Comparison of ENCODE assay signal across 13 cellular contexts in genomic region chr17:82101301-82101715, GRCh38. TPM values are rescaled to one million over a fixed set of nuclear protein-coding genes. Genes with fewer than 3 reads are reported as not detected.
A peak's percentile ranks its signal among the peaks of the same experiment; 100 is the strongest.
DNase-seq lines count a peak whose midpoint lies in the region; ATAC-seq and TF ChIP-seq lines count a peak whose summit lies in the region.
"Had no signal": no experiment of that assay in that cellular context is flagged by ENCODE, and none has a peak within 500 bp of the region (broad histone marks: within the 10 kb centered on the region; RNA-seq: fewer than 3 reads in every experiment).

No MANE protein-coding gene starts in this region.

- H3K27me3 ChIP-seq in CD4-positive, alpha-beta T cell (ENCODE audit: control insufficient read depth, insufficient read depth, low read length), result no peaks in the 10 kb centered on the region
- H3K27me3 ChIP-seq in HCT116 (ENCODE audit: insufficient read depth, low read length) (no peaks in the 10 kb centered on the region), foreskin keratinocyte (no peaks in the 10 kb centered on the region), H7 (ENCODE audit: control insufficient read depth, insufficient read depth, low read length) (no peaks in the 10 kb centered on the region)
- H3K27me3 ChIP-seq: SJSA1 had no signal

- H3K9me2 ChIP-seq in HCT116 (ENCODE audit: insufficient read depth), result no peaks in the 10 kb centered on the region

- H3K36me3 Mint-ChIP-seq in CD4-positive, alpha-beta T cell (ENCODE audit: low read depth), result peaks cover 10% of the 10 kb centered on the region
- H3K36me3 Mint-ChIP-seq in progenitor cell of endocrine pancreas (ENCODE audit: insufficient read depth) (peaks cover 2% of the 10 kb centered on the region), immature natural killer cell (no peaks in the 10 kb centered on the region)

- peaks cover 37% of the 10 kb centered on the region for H3K79me2 ChIP-seq in HCT116 (ENCODE audit: insufficient read depth, low read length)

- H3K4me2 ChIP-seq in HCT116 (ENCODE audit: low read length), result no peak overlapping the region

- H4K20me1 ChIP-seq in HCT116 (ENCODE audit: insufficient read depth), result no peaks in the 10 kb centered on the region; the same call in 1 of the 2 replicates

- H3K36me3 ChIP-seq in HCT116 (ENCODE audit: control insufficient read depth in 1 of 2, insufficient read depth in 2 of 2, low read length in 2 of 2) (peaks cover 0 to 21% of the 10 kb centered on the region in 2 experiments; a peak in 1 of 4 replicates), H7 (replicated peaks; ENCODE audit: control insufficient read depth, insufficient read depth, low read length) (no peaks in the 10 kb centered on the region; the same call in 1 of the 2 replicates)

- RAD21 ChIA-PET in HCT116 (lab: Charles Lee; ENCODE audit: low non-redundant PET in 1 of 2, low total read pairs in 2 of 2, uncharacterized antibody in 2 of 2, unreplicated experiment in 2 of 2), result no interaction called here

- TF ChIP-seq RAD21 in HCT116 (IDR thresholded peaks at IDR 0.05; ENCODE audit: low read depth), result no peak

- no peak overlapping the region for H3K4me3 ChIP-seq in HCT116 (replicated peaks in 1 of 2; ENCODE audit: low read depth in 1 of 2, low read length in 2 of 2)
- no peak overlapping the region for H3K4me3 ChIP-seq in H7 (ENCODE audit: insufficient read depth, low read depth, low read length)
- H3K4me3 ChIP-seq: SJSA1 had no signal

- H3K4me1 Mint-ChIP-seq in CD4-positive, alpha-beta T cell (ENCODE audit: low read depth), result peaks cover 10% of the 10 kb centered on the region
- peaks cover 25% of the 10 kb centered on the region for H3K4me1 Mint-ChIP-seq in progenitor cell of endocrine pancreas (ENCODE audit: low read depth)
- peaks cover 5 to 15% of the 10 kb centered on the region in 2 donors for H3K4me1 Mint-ChIP-seq in immature natural killer cell

- H3K9ac ChIP-seq in HCT116 (ENCODE audit: low read length), result 0 out of 2 replicates have a peak overlapping the region, but pooled peaks have one; percentile 9

- peak overlapping the region; percentile 80 for H3K27ac Mint-ChIP-seq in CD4-positive, alpha-beta T cell
- H3K27ac Mint-ChIP-seq in progenitor cell of endocrine pancreas (peak overlapping the region; percentile 69), immature natural killer cell (no peak overlapping the region)
- H3K27ac Mint-ChIP-seq: HFFc6 had no signal

- BruUV-seq in HCT116 (replicated peaks; lab: Mats Ljungman, UMichigan), result no TSS peak

- peak overlapping the region; percentile 63 for H3K4me3 Mint-ChIP-seq in CD4-positive, alpha-beta T cell
- no peak overlapping the region for H3K4me3 Mint-ChIP-seq in progenitor cell of endocrine pancreas (ENCODE audit: low read depth)
- H3K4me3 Mint-ChIP-seq in immature natural killer cell, result no peak overlapping the region
- H3K4me3 Mint-ChIP-seq: HFFc6 had no signal

- no peak for TF ChIP-seq CTCF in CD4-positive, alpha-beta T cell (IDR thresholded peaks at IDR 0.05)
- TF ChIP-seq CTCF in HCT116 (IDR thresholded peaks at IDR 0.05 in 2 of 3, conservative IDR thresholded peaks at IDR 0.05 in 1 of 3; ENCODE audit: borderline replicate concordance in 1 of 3, insufficient read depth in 1 of 3, low read depth in 2 of 3, low read length in 2 of 3), result no peak
- no peak for TF ChIP-seq CTCF in progenitor cell of endocrine pancreas (IDR thresholded peaks at IDR 0.05; ENCODE audit: unreplicated experiment)
- no peak for TF ChIP-seq CTCF in foreskin keratinocyte (conservative IDR thresholded peaks at IDR 0.05)

- POLR2A ChIA-PET in CD4-positive, alpha-beta T cell (lab: Charles Lee), result interaction anchor here (1.4 kb wide), 1 partner anchor 25 kb away, joined by 5 read pairs; no protein-coding TSS in a partner anchor
- POLR2A ChIA-PET in HCT116 (lab: Charles Lee), result no interaction called here

- DNase-seq in CD4-positive, alpha-beta T cell, result peak in 1 of 10 experiments; percentile 5
- DNase-seq in HCT116 (ENCODE audit: low read depth, low spot score) (no peak), cerebellar cortex (ENCODE audit: low spot score) (peak; percentile 81), progenitor cell of endocrine pancreas (ENCODE audit: low spot score, unreplicated experiment) (no peak), foreskin keratinocyte (no peak), H7 (no peak), NCI-H526 (lab: John Stamatoyannopoulos, UW) (no peak), immature natural killer cell (no peak)
- DNase-seq: activated CD4-positive, alpha-beta T cell treated with anti-CD3 and anti-CD28 coated beads for 1 hour; activated gamma-delta T cell; HFFc6; NCI-H510A had no signal

- no peak overlapping the region for H2AFZ ChIP-seq in HCT116 (ENCODE audit: low read depth, low read length, poor library complexity, severe bottlenecking)

- intact Hi-C loops in CD4-positive, alpha-beta T cell (cut with DNase I, micrococcal nuclease), result no loop called here
- intact Hi-C loops in HCT116 (cut with micrococcal nuclease), result no loop called here

- H3K27me3 Mint-ChIP-seq in CD4-positive, alpha-beta T cell, result no peaks in the 10 kb centered on the region
- H3K27me3 Mint-ChIP-seq in progenitor cell of endocrine pancreas, result no peaks in the 10 kb centered on the region
- H3K27me3 Mint-ChIP-seq in immature natural killer cell (ENCODE audit: low read depth in 3 of 3), result peaks cover 0 to 8% (median 0%) of the 10 kb centered on the region in 3 donors

- no peaks in the 10 kb centered on the region for H3K9me3 ChIP-seq in CD4-positive, alpha-beta T cell (ENCODE audit: control insufficient read depth, low read length)
- H3K9me3 ChIP-seq in HCT116 (ENCODE audit: control insufficient read depth in 1 of 2, insufficient read depth in 1 of 2, low read depth in 1 of 2, low read length in 2 of 2), result no peaks in the 10 kb centered on the region

- TF ChIP-seq POLR2A in HCT116 (IDR thresholded peaks at IDR 0.05; ENCODE audit: borderline replicate concordance, extremely low read depth, insufficient read depth, insufficient read length), result no peak

- ATAC-seq in CD4-positive, alpha-beta T cell (ENCODE audit: poor library complexity), result no peak
- ATAC-seq in HCT116 (no peak), foreskin keratinocyte (no peak)

- no peaks in the 10 kb centered on the region for H3K9me3 Mint-ChIP-seq in CD4-positive, alpha-beta T cell
- no peaks in the 10 kb centered on the region for H3K9me3 Mint-ChIP-seq in progenitor cell of endocrine pancreas (ENCODE audit: low read depth)
- H3K9me3 Mint-ChIP-seq in immature natural killer cell, result no peaks in the 10 kb centered on the region
- H3K9me3 Mint-ChIP-seq: HFFc6 had no signal

- no peak overlapping the region for H3K27ac ChIP-seq in CD4-positive, alpha-beta T cell (ENCODE audit: low read depth, low read length)
- H3K27ac ChIP-seq in HCT116 (ENCODE audit: low read depth, low read length) (peak overlapping the region; percentile 99; the same call in 1 of the 2 replicates), foreskin keratinocyte (no peak overlapping the region)
- H3K27ac ChIP-seq: SJSA1 had no signal

- H3K4me1 ChIP-seq in HCT116 (ENCODE audit: control insufficient read depth in 1 of 2, insufficient read depth in 2 of 2, low read length in 2 of 2), result peaks cover 37 to 66% of the 10 kb centered on the region in 2 experiments
- peaks cover 12% of the 10 kb centered on the region for H3K4me1 ChIP-seq in foreskin keratinocyte

- CTCF ChIA-PET in CD4-positive, alpha-beta T cell (lab: Charles Lee), result no interaction called here
- CTCF ChIA-PET in HCT116 (lab: Charles Lee), result no interaction called here

TF ChIP-seq in HCT116, 20 proteins besides CTCF, POLR2A, EP300 and RAD21:
- no peak for TF ChIP-seq YY1 (IDR thresholded peaks at IDR 0.05; ENCODE audit: extremely low read depth, insufficient replicate concordance, low read depth, low read length)
- no peak for TF ChIP-seq ATF3 (IDR thresholded peaks at IDR 0.05)
- no peak for TF ChIP-seq EZH2 (IDR thresholded peaks at IDR 0.05)

RNA-seq across cellular contexts. Expression of gene FASN, which starts 3.3 kb away (rescaled TPM):
- total RNA-seq in CD4-positive, alpha-beta T cell, result 100 to 1,000 TPM; 168 to 174 TPM
- total RNA-seq in HCT116 (2021; ENCODE audit: unreplicated experiment) (754 TPM), progenitor cell of endocrine pancreas (303 and 308 TPM in 2 replicates), foreskin keratinocyte (451 and 574 TPM in 2 replicates)
- 391 and 513 TPM in 2 replicates for polyA plus RNA-seq in HCT116 (2012)
- polyA plus RNA-seq in foreskin keratinocyte (357 and 440 TPM in 2 replicates), immature natural killer cell (1 to 10 TPM in 1 of 3 donors, under 1 TPM in 2; 0.10 to 2.7 (median 0.23) TPM)
- 201 and 257 TPM in 2 replicates for total RNA-seq in H7 (2014; rRNA removed; shearing (Covaris generic))

RNA-seq across cellular contexts. Expression of gene DUS1L, which starts 35.7 kb away (rescaled TPM):
- total RNA-seq in CD4-positive, alpha-beta T cell, result 100 to 1,000 TPM; 160 to 163 TPM
- total RNA-seq in HCT116 (2021; ENCODE audit: unreplicated experiment), result 176 TPM
- 120 and 129 TPM in 2 replicates for polyA plus RNA-seq in HCT116 (2012)
- total RNA-seq in progenitor cell of endocrine pancreas, result 85.2 and 93.8 TPM in 2 replicates
- total RNA-seq in foreskin keratinocyte, result 77.9 and 88.0 TPM in 2 replicates
- 118 and 136 TPM in 2 replicates for polyA plus RNA-seq in foreskin keratinocyte
- total RNA-seq in H7 (2014; rRNA removed; shearing (Covaris generic)), result 114 and 129 TPM in 2 replicates
- polyA plus RNA-seq in immature natural killer cell, result 10 to 100 TPM; 61.7 to 85.3 (median 82.5) TPM

RNA-seq across cellular contexts. Expression of gene GPS1, which starts 49.6 kb away (rescaled TPM):
- total RNA-seq in CD4-positive, alpha-beta T cell, result 10 to 100 TPM; 64.6 to 69.3 TPM
- total RNA-seq in HCT116 (2021; ENCODE audit: unreplicated experiment) (205 TPM), progenitor cell of endocrine pancreas (134 and 137 TPM in 2 replicates), foreskin keratinocyte (113 and 115 TPM in 2 replicates)
- polyA plus RNA-seq in HCT116 (2012), result 154 and 156 TPM in 2 replicates
- polyA plus RNA-seq in foreskin keratinocyte (118 and 121 TPM in 2 replicates), immature natural killer cell (100 to 1,000 TPM; 174 to 212 (median 183) TPM)
- total RNA-seq in H7 (2014; rRNA removed; shearing (Covaris generic)), result 205 and 248 TPM in 2 replicates

RNA-seq across cellular contexts. Expression of gene RFNG, which starts 49.7 kb away (rescaled TPM):
- 10 to 100 TPM; 28.1 to 31.2 TPM for total RNA-seq in CD4-positive, alpha-beta T cell
- total RNA-seq in HCT116 (2021; ENCODE audit: unreplicated experiment) (52.0 TPM), progenitor cell of endocrine pancreas (60.1 and 65.5 TPM in 2 replicates), foreskin keratinocyte (25.0 and 25.9 TPM in 2 replicates)
- 53.5 and 62.2 TPM in 2 replicates for polyA plus RNA-seq in HCT116 (2012)
- polyA plus RNA-seq in foreskin keratinocyte (32.1 and 38.1 TPM in 2 replicates), immature natural killer cell (1 to 10 TPM; 2.2 to 3.7 (median 3.2) TPM)
- 43.0 and 50.8 TPM in 2 replicates for total RNA-seq in H7 (2014; rRNA removed; shearing (Covaris generic))

Comparison
In these comparisons a context has a peak if more than half of its experiments do, and no peak if none do; other contexts are left out.
1. H3K27ac Mint-ChIP-seq: peak in CD4-positive, alpha-beta T cell (single experiment) and progenitor cell of endocrine pancreas (single experiment); none in immature natural killer cell (0 of 6).